Comparison of ENCODE assay signal across 22 cellular contexts in the genomic region with DNA sequence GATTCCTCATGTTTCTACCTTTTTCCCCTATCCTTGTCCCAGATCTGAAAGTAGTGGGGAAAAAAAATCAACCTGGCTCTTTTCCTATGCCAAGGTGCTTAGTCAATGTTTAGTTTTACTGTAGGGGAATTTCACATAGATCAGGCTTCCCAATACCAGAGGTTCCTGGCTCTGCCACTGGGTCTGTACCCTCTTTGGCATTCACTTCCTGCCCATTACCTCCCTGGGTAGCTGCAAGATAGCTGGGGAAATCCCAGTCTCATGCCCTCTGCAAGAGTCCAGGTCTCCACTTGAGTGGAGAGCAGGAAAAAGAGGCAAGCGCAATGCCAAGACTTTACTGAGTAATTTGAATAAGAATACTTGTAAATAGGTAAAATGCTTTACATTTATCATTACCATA. TPM values are rescaled to one million over a fixed set of nuclear protein-coding genes. Genes with fewer than 3 reads are reported as not detected.
A peak's percentile ranks its signal among the peaks of the same experiment; 100 is the strongest.
DNase-seq lines count a peak whose midpoint lies in the region; ATAC-seq lines count a peak whose summit lies in the region.
"Had no signal": no experiment of that assay in that cellular context is flagged by ENCODE, and none has a peak within 500 bp of the region (broad histone marks: within the 10 kb centered on the region; RNA-seq: fewer than 3 reads in every experiment).

No MANE protein-coding gene starts in this region.

- no peak for ATAC-seq in GM19467 (IDR thresholded peaks at IDR 0.05; ENCODE audit: unreplicated experiment)
- ATAC-seq: A549 had no signal

- H3K27ac Mint-ChIP-seq in activated naive CD4-positive, alpha-beta T cell treated with anti-CD3 and anti-CD28 coated beads, Interleukin-2, amount 50 U/mL, for 24 hours = peak overlapping the region; percentile 51
- no peak overlapping the region for H3K27ac Mint-ChIP-seq in activated naive CD4-positive, alpha-beta T cell treated with anti-CD3 and anti-CD28 coated beads, Interleukin-2, amount 10 ng/mL, durations not matched to agents 7 days and 5 days
- H3K27ac Mint-ChIP-seq: IgD-negative memory B cell had no signal

- peaks cover 43% of the 10 kb centered on the region for H3K4me1 Mint-ChIP-seq in activated naive CD4-positive, alpha-beta T cell treated with anti-CD3 and anti-CD28 coated beads, Interleukin-2, amount 50 U/mL, for 24 hours
- peaks cover 34% of the 10 kb centered on the region for H3K4me1 Mint-ChIP-seq in activated naive CD4-positive, alpha-beta T cell treated with anti-CD3 and anti-CD28 coated beads, Interleukin-2, amount 10 ng/mL, durations not matched to agents 7 days and 5 days
- H3K4me1 Mint-ChIP-seq: IgD-negative memory B cell had no signal

- CTCF ChIA-PET in activated naive CD4-positive, alpha-beta T cell treated with anti-CD3 and anti-CD28 coated beads, Interleukin-2, amount 10 ng/mL, durations not matched to agents 7 days and 5 days (lab: Charles Lee) = no interaction called here

- peak overlapping the region; percentile 28 for H3K27ac ChIP-seq in epithelial cell of prostate
- H3K27ac ChIP-seq: A549, GM23248, HL-60 had no signal

- H3K36me3 Mint-ChIP-seq in activated naive CD4-positive, alpha-beta T cell treated with anti-CD3 and anti-CD28 coated beads, Interleukin-2, amount 50 U/mL, for 24 hours = peaks cover 3% of the 10 kb centered on the region
- H3K36me3 Mint-ChIP-seq in activated naive CD4-positive, alpha-beta T cell treated with anti-CD3 and anti-CD28 coated beads, Interleukin-2, amount 10 ng/mL, durations not matched to agents 7 days and 5 days = peaks cover 4% of the 10 kb centered on the region

- H3K27me3 Mint-ChIP-seq in activated naive CD4-positive, alpha-beta T cell treated with anti-CD3 and anti-CD28 coated beads, Interleukin-2, amount 50 U/mL, for 24 hours = no peaks in the 10 kb centered on the region
- H3K27me3 Mint-ChIP-seq in activated naive CD4-positive, alpha-beta T cell treated with anti-CD3 and anti-CD28 coated beads, Interleukin-2, amount 10 ng/mL, durations not matched to agents 7 days and 5 days = no peaks in the 10 kb centered on the region
- H3K27me3 Mint-ChIP-seq: IgD-negative memory B cell had no signal

- no peaks in the 10 kb centered on the region for H3K9me3 Mint-ChIP-seq in activated naive CD4-positive, alpha-beta T cell treated with anti-CD3 and anti-CD28 coated beads, Interleukin-2, amount 50 U/mL, for 24 hours
- H3K9me3 Mint-ChIP-seq in activated naive CD4-positive, alpha-beta T cell treated with anti-CD3 and anti-CD28 coated beads, Interleukin-2, amount 10 ng/mL, durations not matched to agents 7 days and 5 days = peaks cover 2% of the 10 kb centered on the region

- DNase-seq in activated naive CD4-positive, alpha-beta T cell treated with anti-CD3 and anti-CD28 coated beads, Interleukin-2, amount 10 ng/mL, durations not matched to agents 7 days and 5 days = no peak
- peak; percentile 39 for DNase-seq in NCI-H226
- DNase-seq in epithelial cell of prostate (ENCODE audit: low read depth, low spot score) = no peak
- peak; percentile 84 for DNase-seq in renal cortical epithelial cell (ENCODE audit: low read depth)
- no peak for DNase-seq in DMS 273 (lab: John Stamatoyannopoulos, UW; ENCODE audit: unreplicated experiment)
- no peak for DNase-seq in SKM-1 (lab: John Stamatoyannopoulos, UW; ENCODE audit: unreplicated experiment)
- DNase-seq: C1 segment of cervical spinal cord, Caco-2, DND-41, GDM1, GM23248, HCEC 1CT, Kasumi-1, NCI-H1105, NCI-H1694, NCI-H446, NCI-H748 treated with DMSO at 0.1 percent for 48 hours had no signal

- no peak overlapping the region for H3K4me3 Mint-ChIP-seq in activated naive CD4-positive, alpha-beta T cell treated with anti-CD3 and anti-CD28 coated beads, Interleukin-2, amount 50 U/mL, for 24 hours
- H3K4me3 Mint-ChIP-seq in activated naive CD4-positive, alpha-beta T cell treated with anti-CD3 and anti-CD28 coated beads, Interleukin-2, amount 10 ng/mL, durations not matched to agents 7 days and 5 days = no peak overlapping the region
- H3K4me3 Mint-ChIP-seq: IgD-negative memory B cell had no signal

RNA-seq across cellular contexts. Expression of a gene that starts 3.5 kb away (rescaled TPM):
- total RNA-seq in renal cortical epithelial cell = 45.8 and 118 TPM in 2 replicates

Comparison
In these comparisons a context has a peak if more than half of its experiments do, and no peak if none do; other contexts are left out.
1. DNase-seq: peak in NCI-H226 (single experiment) and renal cortical epithelial cell (single experiment); none in activated naive CD4-positive, alpha-beta T cell treated with anti-CD3 and anti-CD28 coated beads, Interleukin-2, amount 10 ng/mL, durations not matched to agents 7 days and 5 days (single experiment), epithelial cell of prostate (single experiment), DMS 273 (single experiment) and SKM-1 (single experiment).